24 cellular contexts compared by ENCODE assay signal in the genomic region with DNA sequence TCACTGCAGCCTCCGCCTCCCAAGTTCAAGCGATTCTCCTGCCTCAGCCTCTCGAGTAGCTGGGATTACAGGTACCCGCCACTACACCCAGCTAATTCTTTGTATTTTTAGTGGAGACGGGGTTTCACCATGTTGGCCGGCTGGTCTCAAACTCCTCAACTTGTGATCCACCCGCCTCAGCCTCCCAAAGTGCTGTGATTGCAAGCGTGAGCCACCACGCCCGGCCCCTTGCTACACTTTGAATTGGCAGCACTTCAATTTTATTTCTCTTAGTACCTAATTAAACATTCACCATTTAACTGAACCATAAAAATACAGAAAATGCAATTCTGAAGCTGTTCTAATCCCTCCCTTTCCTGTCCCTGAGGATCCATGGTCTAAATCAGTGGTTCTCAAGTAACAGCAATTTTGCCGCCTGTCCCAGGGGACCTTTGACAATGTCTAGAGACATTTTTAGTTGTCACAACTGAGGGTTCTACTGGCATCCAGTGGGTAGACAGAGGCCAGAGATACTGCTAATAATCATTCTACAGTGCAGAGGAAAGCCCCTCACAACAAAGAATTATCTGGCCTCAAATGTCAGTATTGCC. TPM values are rescaled to one million over a fixed set of nuclear protein-coding genes. Genes with fewer than 3 reads are reported as not detected.
"Had no signal": no experiment of that assay in that cellular context is flagged by ENCODE, and none has a peak within 500 bp of the region (broad histone marks: within the 10 kb centered on the region; RNA-seq: fewer than 3 reads in every experiment).

No MANE protein-coding gene starts in this region.

- H3K79me2 ChIP-seq: parathyroid adenoma had no signal

- ATAC-seq: activated CD8-positive, alpha-beta memory T cell treated with anti-CD3 and anti-CD28 coated beads, Interleukin-2, amount 10 ng/mL, durations not matched to agents 7 days and 5 days; esophagus mucosa; foreskin keratinocyte; left cardiac atrium; right cardiac atrium had no signal

- H3K4me3 Mint-ChIP-seq: activated CD4-positive, alpha-beta memory T cell treated with anti-CD3 and anti-CD28 coated beads, Interleukin-2, amount 10 ng/mL, durations not matched to agents 7 days and 5 days; activated CD8-positive, alpha-beta memory T cell treated with anti-CD3 and anti-CD28 coated beads, Interleukin-2, amount 10 ng/mL, durations not matched to agents 7 days and 5 days; activated naive CD4-positive, alpha-beta T cell treated with anti-CD3 and anti-CD28 coated beads for 36 hours; dendritic cell treated with granulocyte-macrophage colony-stimulating factor and Interleukin-4, amounts not matched to agents 40 ng/mL and 50 ng/mL, for 4 days; endodermal cell; naive B cell had no signal

- H3K4me1 ChIP-seq: breast epithelium, parathyroid adenoma, suprapubic skin, tibial artery had no signal

- H2AFZ ChIP-seq: parathyroid adenoma had no signal

- H3K4me1 Mint-ChIP-seq: naive B cell had no signal

- H3K9ac ChIP-seq: parathyroid adenoma had no signal

- H3K9me3 Mint-ChIP-seq: activated CD4-positive, alpha-beta memory T cell treated with anti-CD3 and anti-CD28 coated beads, Interleukin-2, amount 10 ng/mL, durations not matched to agents 7 days and 5 days; activated naive CD4-positive, alpha-beta T cell treated with anti-CD3 and anti-CD28 coated beads for 36 hours; dendritic cell treated with granulocyte-macrophage colony-stimulating factor and Interleukin-4, amounts not matched to agents 40 ng/mL and 50 ng/mL, for 4 days; endodermal cell; naive B cell had no signal

- H3K36me3 ChIP-seq: breast epithelium had no signal

- H3K4me3 ChIP-seq: breast epithelium, spleen, suprapubic skin, tibial artery had no signal

- DNase-seq: activated CD4-positive, alpha-beta memory T cell treated with anti-CD3 and anti-CD28 coated beads, Interleukin-2, amount 10 ng/mL, durations not matched to agents 7 days and 5 days; activated CD4-positive, alpha-beta T cell treated with anti-CD3 and anti-CD28 coated beads for 48 hours; activated CD8-positive, alpha-beta memory T cell treated with anti-CD3 and anti-CD28 coated beads, Interleukin-2, amount 10 ng/mL, durations not matched to agents 7 days and 5 days; activated effector memory CD4-positive, alpha-beta T cell treated with Interleukin-2 at 50 U/mL for 16 hours; activated naive CD4-positive, alpha-beta T cell treated with anti-CD3 and anti-CD28 coated beads for 36 hours; amygdala; central memory CD4-positive, alpha-beta T cell; endodermal cell; foreskin keratinocyte; left cardiac atrium; mammary epithelial cell; naive B cell; nucleus accumbens; right cardiac atrium; spleen; stimulated activated naive CD4-positive, alpha-beta T cell; T-helper 9 cell; tibial artery; WERI-Rb-1 had no signal

- H3K27ac ChIP-seq: breast epithelium, foreskin keratinocyte, parathyroid adenoma, spleen, suprapubic skin, tibial artery, WERI-Rb-1 had no signal

- H3K9me3 ChIP-seq: breast epithelium, spleen, suprapubic skin, tibial artery had no signal

- H3K27ac Mint-ChIP-seq: activated CD4-positive, alpha-beta memory T cell treated with anti-CD3 and anti-CD28 coated beads, Interleukin-2, amount 10 ng/mL, durations not matched to agents 7 days and 5 days; activated CD8-positive, alpha-beta memory T cell treated with anti-CD3 and anti-CD28 coated beads, Interleukin-2, amount 10 ng/mL, durations not matched to agents 7 days and 5 days; activated naive CD4-positive, alpha-beta T cell treated with anti-CD3 and anti-CD28 coated beads for 36 hours; dendritic cell treated with granulocyte-macrophage colony-stimulating factor and Interleukin-4, amounts not matched to agents 40 ng/mL and 50 ng/mL, for 4 days; endodermal cell had no signal

- H3K27me3 ChIP-seq: breast epithelium, foreskin keratinocyte, spleen, suprapubic skin, tibial artery had no signal

- H3K27me3 Mint-ChIP-seq: activated CD4-positive, alpha-beta memory T cell treated with anti-CD3 and anti-CD28 coated beads, Interleukin-2, amount 10 ng/mL, durations not matched to agents 7 days and 5 days; activated CD8-positive, alpha-beta memory T cell treated with anti-CD3 and anti-CD28 coated beads, Interleukin-2, amount 10 ng/mL, durations not matched to agents 7 days and 5 days; dendritic cell treated with granulocyte-macrophage colony-stimulating factor and Interleukin-4, amounts not matched to agents 40 ng/mL and 50 ng/mL, for 4 days; naive B cell had no signal

RNA-seq across cellular contexts. Expression of a gene that starts 20.2 kb away (rescaled TPM):
- total RNA-seq: endodermal cell had no signal
